In the genomic region with DNA sequence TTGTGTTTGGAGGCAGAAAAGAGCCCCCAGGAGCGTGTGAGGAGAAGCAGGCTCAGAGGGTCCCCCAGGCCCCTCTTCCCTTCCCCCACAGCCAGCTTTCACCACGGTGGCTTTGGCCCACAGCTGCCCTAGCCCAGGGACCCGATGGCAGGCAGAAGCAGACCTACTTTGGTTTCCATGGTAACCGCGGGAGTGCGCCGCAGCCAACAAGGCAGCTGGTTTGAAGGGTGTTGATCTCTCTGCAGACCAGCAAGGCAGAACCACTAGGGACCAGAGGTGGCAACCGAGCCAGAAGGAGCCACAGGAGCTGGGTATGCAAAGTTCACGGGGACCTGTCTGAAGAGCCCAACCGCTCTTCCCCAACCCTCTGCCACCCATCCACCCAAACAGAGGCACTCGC, we compare ENCODE assay signal across 11 cellular contexts.
A peak's percentile ranks its signal among the peaks of the same experiment; 100 is the strongest.
DNase-seq lines count a peak whose midpoint lies in the region; ATAC-seq, FAIRE-seq and TF ChIP-seq lines count a peak whose summit lies in the region.
"Had no signal": no experiment of that assay in that cellular context is flagged by ENCODE, and none has a peak within 500 bp of the region (broad histone marks: within the 10 kb centered on the region; RNA-seq: fewer than 3 reads in every experiment).

No MANE protein-coding gene starts in this region.

- TF ChIP-seq CTCF in WTC11 (IDR thresholded peaks at IDR 0.05), result no peak

- H3K27ac ChIP-seq in small intestine (ENCODE audit: low read depth in 1 of 2, low read length in 1 of 2), result no peak overlapping the region

- no peak overlapping the region for H3K27ac Mint-ChIP-seq in WTC11
- H3K27ac Mint-ChIP-seq: activated B cell treated with CpG ODN at 0.5 μM for 24 hours had no signal

- POLR2A ChIA-PET in WTC11 (lab: Charles Lee), result no interaction called here

- no peak for FAIRE-seq in small intestine (lab: Jason Lieb, UNC)

- no peaks in the 10 kb centered on the region for H3K36me3 Mint-ChIP-seq in WTC11

- no peak overlapping the region for H3K4me3 ChIP-seq in small intestine (ENCODE audit: low read depth in 1 of 2, low read length in 2 of 2)
- H3K4me3 ChIP-seq: mucosa of descending colon had no signal

- no peaks in the 10 kb centered on the region for H3K36me3 ChIP-seq in small intestine (ENCODE audit: control insufficient read depth in 2 of 2, insufficient read depth in 2 of 2, low read length in 2 of 2)

- no peaks in the 10 kb centered on the region for H3K9me3 ChIP-seq in small intestine (ENCODE audit: control insufficient read depth, low read depth)
- H3K9me3 ChIP-seq: mucosa of descending colon had no signal

- peak; percentile 58 for DNase-seq in DMS153 (lab: John Stamatoyannopoulos, UW)
- DNase-seq in NCI-H2029 treated with DMSO at 0.1 percent for 48 hours (lab: John Stamatoyannopoulos, UW), result peak; percentile 55
- peak; percentile 60 for DNase-seq in WTC11 (ENCODE audit: low spot score)
- DNase-seq in midbrain (lab: John Stamatoyannopoulos, UW), result peak; percentile 50
- DNase-seq in GF-D8 (lab: John Stamatoyannopoulos, UW), result no peak
- no peak for DNase-seq in glomerular visceral epithelial cell (ENCODE audit: extremely low spot score)
- DNase-seq in NK-92 treated with Interleukin-12 subunit alpha and Interleukin-12 subunit beta, amount 100 ng/mL, for 24 hours (lab: John Stamatoyannopoulos, UW), result no peak
- no peak for DNase-seq in small intestine
- DNase-seq: activated B cell treated with CpG ODN at 0.5 μM for 24 hours; mucosa of descending colon; stimulated activated CD4-positive, alpha-beta T cell treated with anti-CD3 and anti-CD28 coated beads, Interleukin-4, amount 100 ng/mL, for 1 hour had no signal

- CTCF ChIA-PET in WTC11 (lab: Charles Lee), result interaction anchor here (0.7 to 4.5 kb wide), 10 partner anchors 10 to 190 kb away, joined by 3 to 30 read pairs (median 4); a partner anchor contains a TSS

- H3K4me1 ChIP-seq in small intestine (ENCODE audit: control insufficient read depth in 2 of 2, insufficient read depth in 1 of 2, low read depth in 1 of 2, low read length in 1 of 2), result peaks cover 0 to 3% of the 10 kb centered on the region in 2 donors

- peak; percentile 80 for ATAC-seq in WTC11
- ATAC-seq: mucosa of descending colon had no signal

- no peaks in the 10 kb centered on the region for H3K9me3 Mint-ChIP-seq in WTC11
- H3K9me3 Mint-ChIP-seq: activated B cell treated with CpG ODN at 0.5 μM for 24 hours had no signal

- H3K27me3 ChIP-seq in small intestine (ENCODE audit: control insufficient read depth in 2 of 2, insufficient read depth in 2 of 2, low read length in 2 of 2), result peaks cover 0 to 3% of the 10 kb centered on the region in 2 donors

- H3K4me1 Mint-ChIP-seq in WTC11, result peaks cover 14% of the 10 kb centered on the region
- H3K4me1 Mint-ChIP-seq: activated B cell treated with CpG ODN at 0.5 μM for 24 hours had no signal

- H3K27me3 Mint-ChIP-seq in WTC11 (ENCODE audit: low read depth), result peaks cover 8% of the 10 kb centered on the region; the same call in 1 of the 2 replicates

- 37 to 48% (median 41%) methylated on average over 11 of the region's 11 CpGs for WGBS in small intestine, 3 donors

- H3K4me3 Mint-ChIP-seq in WTC11, result no peak overlapping the region
- H3K4me3 Mint-ChIP-seq: activated B cell treated with CpG ODN at 0.5 μM for 24 hours had no signal

TF ChIP-seq in WTC11, 78 proteins besides CTCF, POLR2A, EP300 and RAD21:
- TF ChIP-seq, protein P1, sequence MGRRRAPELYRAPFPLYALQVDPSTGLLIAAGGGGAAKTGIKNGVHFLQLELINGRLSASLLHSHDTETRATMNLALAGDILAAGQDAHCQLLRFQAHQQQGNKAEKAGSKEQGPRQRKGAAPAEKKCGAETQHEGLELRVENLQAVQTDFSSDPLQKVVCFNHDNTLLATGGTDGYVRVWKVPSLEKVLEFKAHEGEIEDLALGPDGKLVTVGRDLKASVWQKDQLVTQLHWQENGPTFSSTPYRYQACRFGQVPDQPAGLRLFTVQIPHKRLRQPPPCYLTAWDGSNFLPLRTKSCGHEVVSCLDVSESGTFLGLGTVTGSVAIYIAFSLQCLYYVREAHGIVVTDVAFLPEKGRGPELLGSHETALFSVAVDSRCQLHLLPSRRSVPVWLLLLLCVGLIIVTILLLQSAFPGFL (CRISPR knock-in tag; IDR thresholded peaks at IDR 0.05; ENCODE audit: borderline replicate concordance), result no peak
- TF ChIP-seq, protein P2, sequence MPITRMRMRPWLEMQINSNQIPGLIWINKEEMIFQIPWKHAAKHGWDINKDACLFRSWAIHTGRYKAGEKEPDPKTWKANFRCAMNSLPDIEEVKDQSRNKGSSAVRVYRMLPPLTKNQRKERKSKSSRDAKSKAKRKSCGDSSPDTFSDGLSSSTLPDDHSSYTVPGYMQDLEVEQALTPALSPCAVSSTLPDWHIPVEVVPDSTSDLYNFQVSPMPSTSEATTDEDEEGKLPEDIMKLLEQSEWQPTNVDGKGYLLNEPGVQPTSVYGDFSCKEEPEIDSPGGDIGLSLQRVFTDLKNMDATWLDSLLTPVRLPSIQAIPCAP (CRISPR knock-in tag; IDR thresholded peaks at IDR 0.05), result no peak
- TF ChIP-seq SOX15 (CRISPR knock-in tag; IDR thresholded peaks at IDR 0.05) (no peak), ZBTB21 (CRISPR knock-in tag; IDR thresholded peaks at IDR 0.05; ENCODE audit: borderline replicate concordance) (no peak), NFYB (CRISPR knock-in tag; conservative IDR thresholded peaks at IDR 0.05; ENCODE audit: low read depth) (no peak), ESRRA (CRISPR knock-in tag; IDR thresholded peaks at IDR 0.05; ENCODE audit: borderline replicate concordance) (no peak), TP53 (CRISPR knock-in tag; IDR thresholded peaks at IDR 0.05) (no peak)
- TF ChIP-seq, protein P3, sequence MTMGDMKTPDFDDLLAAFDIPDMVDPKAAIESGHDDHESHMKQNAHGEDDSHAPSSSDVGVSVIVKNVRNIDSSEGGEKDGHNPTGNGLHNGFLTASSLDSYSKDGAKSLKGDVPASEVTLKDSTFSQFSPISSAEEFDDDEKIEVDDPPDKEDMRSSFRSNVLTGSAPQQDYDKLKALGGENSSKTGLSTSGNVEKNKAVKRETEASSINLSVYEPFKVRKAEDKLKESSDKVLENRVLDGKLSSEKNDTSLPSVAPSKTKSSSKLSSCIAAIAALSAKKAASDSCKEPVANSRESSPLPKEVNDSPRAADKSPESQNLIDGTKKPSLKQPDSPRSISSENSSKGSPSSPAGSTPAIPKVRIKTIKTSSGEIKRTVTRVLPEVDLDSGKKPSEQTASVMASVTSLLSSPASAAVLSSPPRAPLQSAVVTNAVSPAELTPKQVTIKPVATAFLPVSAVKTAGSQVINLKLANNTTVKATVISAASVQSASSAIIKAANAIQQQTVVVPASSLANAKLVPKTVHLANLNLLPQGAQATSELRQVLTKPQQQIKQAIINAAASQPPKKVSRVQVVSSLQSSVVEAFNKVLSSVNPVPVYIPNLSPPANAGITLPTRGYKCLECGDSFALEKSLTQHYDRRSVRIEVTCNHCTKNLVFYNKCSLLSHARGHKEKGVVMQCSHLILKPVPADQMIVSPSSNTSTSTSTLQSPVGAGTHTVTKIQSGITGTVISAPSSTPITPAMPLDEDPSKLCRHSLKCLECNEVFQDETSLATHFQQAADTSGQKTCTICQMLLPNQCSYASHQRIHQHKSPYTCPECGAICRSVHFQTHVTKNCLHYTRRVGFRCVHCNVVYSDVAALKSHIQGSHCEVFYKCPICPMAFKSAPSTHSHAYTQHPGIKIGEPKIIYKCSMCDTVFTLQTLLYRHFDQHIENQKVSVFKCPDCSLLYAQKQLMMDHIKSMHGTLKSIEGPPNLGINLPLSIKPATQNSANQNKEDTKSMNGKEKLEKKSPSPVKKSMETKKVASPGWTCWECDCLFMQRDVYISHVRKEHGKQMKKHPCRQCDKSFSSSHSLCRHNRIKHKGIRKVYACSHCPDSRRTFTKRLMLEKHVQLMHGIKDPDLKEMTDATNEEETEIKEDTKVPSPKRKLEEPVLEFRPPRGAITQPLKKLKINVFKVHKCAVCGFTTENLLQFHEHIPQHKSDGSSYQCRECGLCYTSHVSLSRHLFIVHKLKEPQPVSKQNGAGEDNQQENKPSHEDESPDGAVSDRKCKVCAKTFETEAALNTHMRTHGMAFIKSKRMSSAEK (CRISPR knock-in tag; IDR thresholded peaks at IDR 0.05; ENCODE audit: borderline replicate concordance), result no peak
- TF ChIP-seq, protein P4, sequence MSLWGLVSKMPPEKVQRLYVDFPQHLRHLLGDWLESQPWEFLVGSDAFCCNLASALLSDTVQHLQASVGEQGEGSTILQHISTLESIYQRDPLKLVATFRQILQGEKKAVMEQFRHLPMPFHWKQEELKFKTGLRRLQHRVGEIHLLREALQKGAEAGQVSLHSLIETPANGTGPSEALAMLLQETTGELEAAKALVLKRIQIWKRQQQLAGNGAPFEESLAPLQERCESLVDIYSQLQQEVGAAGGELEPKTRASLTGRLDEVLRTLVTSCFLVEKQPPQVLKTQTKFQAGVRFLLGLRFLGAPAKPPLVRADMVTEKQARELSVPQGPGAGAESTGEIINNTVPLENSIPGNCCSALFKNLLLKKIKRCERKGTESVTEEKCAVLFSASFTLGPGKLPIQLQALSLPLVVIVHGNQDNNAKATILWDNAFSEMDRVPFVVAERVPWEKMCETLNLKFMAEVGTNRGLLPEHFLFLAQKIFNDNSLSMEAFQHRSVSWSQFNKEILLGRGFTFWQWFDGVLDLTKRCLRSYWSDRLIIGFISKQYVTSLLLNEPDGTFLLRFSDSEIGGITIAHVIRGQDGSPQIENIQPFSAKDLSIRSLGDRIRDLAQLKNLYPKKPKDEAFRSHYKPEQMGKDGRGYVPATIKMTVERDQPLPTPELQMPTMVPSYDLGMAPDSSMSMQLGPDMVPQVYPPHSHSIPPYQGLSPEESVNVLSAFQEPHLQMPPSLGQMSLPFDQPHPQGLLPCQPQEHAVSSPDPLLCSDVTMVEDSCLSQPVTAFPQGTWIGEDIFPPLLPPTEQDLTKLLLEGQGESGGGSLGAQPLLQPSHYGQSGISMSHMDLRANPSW (CRISPR knock-in tag; conservative IDR thresholded peaks at IDR 0.05; ENCODE audit: low read depth), result no peak
- TF ChIP-seq, protein P5, sequence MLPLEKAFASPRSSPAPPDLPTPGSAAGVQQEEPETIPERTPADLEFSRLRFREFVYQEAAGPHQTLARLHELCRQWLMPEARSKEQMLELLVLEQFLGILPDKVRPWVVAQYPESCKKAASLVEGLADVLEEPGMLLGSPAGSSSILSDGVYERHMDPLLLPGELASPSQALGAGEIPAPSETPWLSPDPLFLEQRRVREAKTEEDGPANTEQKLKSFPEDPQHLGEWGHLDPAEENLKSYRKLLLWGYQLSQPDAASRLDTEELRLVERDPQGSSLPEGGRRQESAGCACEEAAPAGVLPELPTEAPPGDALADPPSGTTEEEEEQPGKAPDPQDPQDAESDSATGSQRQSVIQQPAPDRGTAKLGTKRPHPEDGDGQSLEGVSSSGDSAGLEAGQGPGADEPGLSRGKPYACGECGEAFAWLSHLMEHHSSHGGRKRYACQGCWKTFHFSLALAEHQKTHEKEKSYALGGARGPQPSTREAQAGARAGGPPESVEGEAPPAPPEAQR (CRISPR knock-in tag; IDR thresholded peaks at IDR 0.05), result no peak

Comparison
In these comparisons a context has a peak if more than half of its experiments do, and no peak if none do; other contexts are left out.
1. DNase-seq: peak in DMS153 (single experiment), NCI-H2029 treated with DMSO at 0.1 percent for 48 hours (single experiment), WTC11 (single experiment) and midbrain (single experiment); none in GF-D8 (single experiment), glomerular visceral epithelial cell (single experiment), NK-92 treated with Interleukin-12 subunit alpha and Interleukin-12 subunit beta, amount 100 ng/mL, for 24 hours (single experiment) and small intestine (single experiment).